22 cellular contexts compared by ENCODE assay signal in the genomic region with DNA sequence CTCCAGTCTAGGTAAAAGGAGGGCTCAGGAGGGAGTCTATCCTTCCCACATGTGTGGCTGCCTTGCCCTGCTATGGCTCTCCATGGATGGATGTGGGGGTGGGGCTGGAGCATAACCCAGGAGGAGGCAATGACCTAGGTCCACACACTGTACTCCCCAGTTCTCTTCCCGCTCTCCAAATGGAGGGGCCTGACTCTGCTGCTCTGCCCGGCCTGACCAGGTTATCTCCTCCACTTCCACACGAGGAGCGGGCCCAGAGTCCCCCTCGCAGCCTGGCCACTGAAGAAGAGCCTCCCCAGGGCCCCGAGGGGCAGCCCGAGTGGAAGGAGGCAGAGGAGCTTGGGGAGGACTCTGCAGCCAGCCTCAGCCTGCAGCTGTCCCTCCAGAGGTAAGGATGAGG.
"Had no signal": no experiment of that assay in that cellular context is flagged by ENCODE, and none has a peak within 500 bp of the region (broad histone marks: within the 10 kb centered on the region; RNA-seq: fewer than 3 reads in every experiment).

No MANE protein-coding gene starts in this region.

- DNase-seq: hippocampal formation; kidney; left colon; left lung; lower lobe of right lung; mammary epithelial cell; mesendoderm; midbrain; mucosa of descending colon; naive thymus-derived CD4-positive, alpha-beta T cell; ovary; right lobe of liver; small intestine; stimulated activated CD4-positive, alpha-beta T cell treated with anti-CD3 and anti-CD28 coated beads, Interleukin-4, amount 100 ng/mL, for 24 hours; stimulated activated naive CD4-positive, alpha-beta T cell treated with Interleukin-2 at 50 U/mL for 16 hours; stimulated activated naive CD8-positive, alpha-beta T cell treated with anti-CD3 and anti-CD28 coated beads, Interleukin-15, amount 100 ng/mL, for 72 hours; substantia nigra; uterus had no signal

- H3K27ac ChIP-seq: left lung, lower lobe of right lung, ovary, right lobe of liver, spleen, tibial nerve, uterus had no signal

- ATAC-seq: left colon; left lung; lower lobe of right lung; mucosa of descending colon; naive thymus-derived CD4-positive, alpha-beta T cell; natural killer cell treated with Interleukin-12 subunit alpha and Interleukin-12 subunit beta and Interleukin-15 and Interleukin-18, amount 100 ng/mL, for 72 hours; right lobe of liver; stimulated activated memory B cell treated with anti-CD40 and anti-IgM and Interleukin-4, amounts not matched to agents 10 μg/mL and 1 μg/mL and 100 μg/mL, for 72 hours; stimulated activated naive CD8-positive, alpha-beta T cell treated with anti-CD3 and anti-CD28 coated beads, Interleukin-15, amount 100 ng/mL, for 72 hours had no signal

- H3K27me3 ChIP-seq: left lung, ovary, right lobe of liver, spleen, tibial nerve, uterus had no signal

- H3K4me3 ChIP-seq: left lung, lower lobe of right lung, mucosa of descending colon, ovary, right lobe of liver, spleen, tibial nerve, uterus had no signal

- H3K9me3 ChIP-seq: left lung, lower lobe of right lung, mucosa of descending colon, ovary, right lobe of liver, spleen, tibial nerve, uterus had no signal

- H3K4me1 ChIP-seq: left lung, lower lobe of right lung, right lobe of liver, spleen, tibial nerve, uterus had no signal

- H3K36me3 ChIP-seq: ovary, uterus had no signal
